8 cellular contexts compared by ENCODE assay signal in the genomic region with DNA sequence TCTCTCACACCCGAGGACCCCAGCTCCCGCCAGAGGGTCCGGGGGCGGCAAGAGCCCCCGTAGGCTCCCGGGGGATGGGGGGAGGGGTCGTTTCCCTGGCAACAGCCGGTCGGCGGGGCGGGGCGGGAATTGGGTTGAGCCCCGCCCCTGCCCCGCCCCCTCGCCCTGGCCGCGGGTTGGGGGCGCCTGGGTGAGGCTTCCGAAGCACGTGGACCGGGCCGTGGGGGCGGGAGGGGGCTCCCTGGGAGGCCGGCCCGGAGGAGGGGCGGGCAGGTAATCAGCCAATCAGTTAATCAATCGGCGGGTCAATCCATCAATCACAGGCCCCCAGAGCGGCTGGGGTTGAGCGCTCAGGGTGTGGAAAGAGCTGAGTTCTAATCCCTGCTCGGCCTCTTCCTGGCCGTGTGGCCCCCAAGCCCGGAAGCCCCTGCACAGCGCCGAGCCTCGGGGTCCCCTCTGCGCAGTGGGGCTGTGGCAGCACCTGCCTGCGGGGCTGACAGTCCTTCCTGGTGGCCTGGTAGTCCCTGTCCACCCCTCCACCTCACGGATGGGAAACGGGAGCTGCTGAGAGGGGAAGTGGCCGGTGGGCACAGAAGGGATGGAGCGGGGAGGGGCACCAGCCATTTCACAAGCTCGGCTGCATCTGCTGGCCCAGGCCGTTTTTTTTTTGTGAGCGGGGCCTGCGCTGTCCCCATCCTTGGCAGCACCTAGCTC.
DNase-seq lines count a peak whose midpoint lies in the region; ATAC-seq and TF ChIP-seq lines count a peak whose summit lies in the region.

No MANE protein-coding gene starts in this region.

- H3K36me3 ChIP-seq in right atrium auricular region (no peaks in the 10 kb centered on the region), gastrocnemius medialis (no peaks in the 10 kb centered on the region)

- H3K27ac ChIP-seq in right atrium auricular region (peak overlapping the region; percentile 71 to 73), gastrocnemius medialis (peak overlapping the region; percentile 28 to 53 (median 41))

- H3K4me3 ChIP-seq in right atrium auricular region (peak overlapping the region; percentile 14 to 52), gastrocnemius medialis (peak overlapping the region; percentile 31 to 39 (median 33))

- peak overlapping the region; percentile 82 to 83 for H3K4me3 Mint-ChIP-seq in activated T-cell treated with anti-CD3 and anti-CD28 coated beads, Interleukin-2, amount 50 U/mL, for 72 hours

- in situ Hi-C loops in gastrocnemius medialis (cut with MboI; ENCODE audit: low sequenced_read_pairs in 4 of 4): no loop called here

- intact Hi-C loops in gastrocnemius medialis (cut with DNase I; ENCODE audit: low total_unique reads): no loop called here

- CTCF ChIA-PET in HEK293T (lab: Yijun Ruan, JAX): interaction anchor here (0.7 kb wide), 1 partner anchor 272 kb away, joined by 3 read pairs; no protein-coding TSS in a partner anchor

- H3K4me1 ChIP-seq in right atrium auricular region (peaks cover 0 to 37% of the 10 kb centered on the region in 2 donors), gastrocnemius medialis (peaks cover 8 to 11% of the 10 kb centered on the region in 2 donors)

- peaks cover 0 to 10% of the 10 kb centered on the region in 2 donors for H3K9me3 ChIP-seq in right atrium auricular region
- H3K9me3 ChIP-seq in gastrocnemius medialis: no peaks in the 10 kb centered on the region

- peaks cover 0 to 7% of the 10 kb centered on the region in 2 donors for H3K9me3 Mint-ChIP-seq in activated T-cell treated with anti-CD3 and anti-CD28 coated beads, Interleukin-2, amount 50 U/mL, for 72 hours

- peaks cover 2% of the 10 kb centered on the region in 2 donors for H3K36me3 Mint-ChIP-seq in activated T-cell treated with anti-CD3 and anti-CD28 coated beads, Interleukin-2, amount 50 U/mL, for 72 hours (ENCODE audit: insufficient read depth in 2 of 2)

- no peak overlapping the region for H3K27ac Mint-ChIP-seq in activated T-cell treated with anti-CD3 and anti-CD28 coated beads, Interleukin-2, amount 50 U/mL, for 72 hours

- peaks cover 6% of the 10 kb centered on the region for H3K27me3 Mint-ChIP-seq in activated T-cell treated with anti-CD3 and anti-CD28 coated beads, Interleukin-2, amount 50 U/mL, for 72 hours (ENCODE audit: low read depth)

- POLR2A ChIA-PET in HEK293T (lab: Yijun Ruan, JAX): no interaction called here

- no peak for TF ChIP-seq POLR2A in gastrocnemius medialis (IDR thresholded peaks at IDR 0.05)

- TF ChIP-seq CTCF in right atrium auricular region (IDR thresholded peaks at IDR 0.05): no peak
- TF ChIP-seq CTCF in gastrocnemius medialis (IDR thresholded peaks at IDR 0.05 in 4 of 5, conservative IDR thresholded peaks at IDR 0.05 in 1 of 5): no peak

- DNase-seq in HEK293T (ENCODE audit: extremely low spot score) (peak; percentile 62), right atrium auricular region (ENCODE audit: low spot score) (no peak), gastrocnemius medialis (no peak)
- DNase-seq in activated T-cell treated with anti-CD3 and anti-CD28 coated beads, Interleukin-2, amount 50 U/mL, for 72 hours: peak in 1 of 2 donors; percentile 14

- H3K4me1 Mint-ChIP-seq in activated T-cell treated with anti-CD3 and anti-CD28 coated beads, Interleukin-2, amount 50 U/mL, for 72 hours (ENCODE audit: low read depth): peaks cover 6% of the 10 kb centered on the region

- H3K27me3 ChIP-seq in right atrium auricular region (no peaks in the 10 kb centered on the region), gastrocnemius medialis (peaks cover 7 to 15% (median 8%) of the 10 kb centered on the region in 3 donors)

- peak; percentile 29 to 44 for ATAC-seq in activated T-cell treated with anti-CD3 and anti-CD28 coated beads, Interleukin-2, amount 50 U/mL, for 72 hours (replicated peaks in 1 of 2)
- no peak for ATAC-seq in gastrocnemius medialis
- ATAC-seq in HG03280 (IDR thresholded peaks at IDR 0.05; ENCODE audit: unreplicated experiment): no peak
- no peak for ATAC-seq in GM19463 (IDR thresholded peaks at IDR 0.05; ENCODE audit: unreplicated experiment)
- no peak for ATAC-seq in HG02870 (IDR thresholded peaks at IDR 0.05; ENCODE audit: unreplicated experiment)
- ATAC-seq in GM21360 (IDR thresholded peaks at IDR 0.05; ENCODE audit: unreplicated experiment): no peak

TF ChIP-seq in HEK293T, 16 proteins besides CTCF, POLR2A, EP300 and RAD21:
- TF ChIP-seq ARNT (IDR thresholded peaks at IDR 0.05) (no peak), CTBP1 (IDR thresholded peaks at IDR 0.05; ENCODE audit: borderline replicate concordance) (no peak), PKNOX1 (IDR thresholded peaks at IDR 0.05) (peak; percentile 65)

Comparison
In these comparisons a context has a peak if more than half of its experiments do, and no peak if none do; other contexts are left out.
1. ATAC-seq: peak in activated T-cell treated with anti-CD3 and anti-CD28 coated beads, Interleukin-2, amount 50 U/mL, for 72 hours (2 of 2); none in gastrocnemius medialis (0 of 2), HG03280 (single experiment), GM19463 (single experiment), HG02870 (single experiment) and GM21360 (single experiment).